ENCODE assay signal across 12 cellular contexts in genomic region chr3:178987745-178988144, GRCh38.
DNase-seq lines count a peak whose midpoint lies in the region; ATAC-seq and TF ChIP-seq lines count a peak whose summit lies in the region.
"Had no signal": no experiment of that assay in that cellular context is flagged by ENCODE, and none has a peak within 500 bp of the region (broad histone marks: within the 10 kb centered on the region; RNA-seq: fewer than 3 reads in every experiment).

No MANE protein-coding gene starts in this region.

- no peak overlapping the region for H2BK120ac ChIP-seq in mesendoderm (ENCODE audit: low read depth, low read length)

- H3K23ac ChIP-seq in mesendoderm (ENCODE audit: low read length) = no peak overlapping the region

- H3K4me3 ChIP-seq in HEK293 (ENCODE audit: low read depth, low read length) (no peak overlapping the region), adipocyte (ENCODE audit: low read length) (peak overlapping the region; percentile 24), mesendoderm (ENCODE audit: low read length) (peak overlapping the region; percentile 5), GM23338 (no peak overlapping the region)

- no peak overlapping the region for H3K9ac ChIP-seq in adipocyte (ENCODE audit: low read length)
- no peak overlapping the region for H3K9ac ChIP-seq in mesendoderm (ENCODE audit: low read length)

- H3K79me1 ChIP-seq in mesendoderm (ENCODE audit: low read length) = no peaks in the 10 kb centered on the region

- peaks cover 82% of the 10 kb centered on the region for H3K9me3 Mint-ChIP-seq in GM23338

- H4K8ac ChIP-seq in mesendoderm (ENCODE audit: low read depth, low read length) = no peak overlapping the region

- no peak for ATAC-seq in GM23338
- ATAC-seq: CD8-positive, alpha-beta T cell had no signal

- no peaks in the 10 kb centered on the region for H3K9me3 ChIP-seq in HEK293 (ENCODE audit: control insufficient read depth, insufficient read depth, low read depth, low read length)
- peaks cover 44% of the 10 kb centered on the region for H3K9me3 ChIP-seq in adipocyte (ENCODE audit: control insufficient read depth, low read length)

- no peaks in the 10 kb centered on the region for H3F3A ChIP-seq in GM23338 (replicated peaks; ENCODE audit: low read depth)

- no peaks in the 10 kb centered on the region for H4K20me1 ChIP-seq in GM23338 (replicated peaks; ENCODE audit: insufficient read depth)

- H3K79me2 ChIP-seq in mesendoderm (ENCODE audit: control insufficient read depth, insufficient read depth, low read length) (no peaks in the 10 kb centered on the region), GM23338 (replicated peaks; ENCODE audit: insufficient read depth) (no peaks in the 10 kb centered on the region)

- POLR2A ChIA-PET in HEK293 (lab: Yijun Ruan, JAX) = no interaction called here

- H3K4me3 Mint-ChIP-seq in GM23338 = no peak overlapping the region
- H3K4me3 Mint-ChIP-seq: CD14-positive monocyte; CD8-positive, alpha-beta T cell had no signal

- H2BK15ac ChIP-seq in mesendoderm (replicated peaks; ENCODE audit: low read depth) = no peak overlapping the region

- peaks cover 2% of the 10 kb centered on the region; the same call in 1 of the 2 replicates for H3K9me2 ChIP-seq in GM23338 (ENCODE audit: insufficient read depth)

- H3K18ac ChIP-seq in mesendoderm (ENCODE audit: low read length) = no peak overlapping the region

- no peaks in the 10 kb centered on the region for H3K4me1 ChIP-seq in HEK293 (ENCODE audit: control insufficient read depth, insufficient read depth, low read length)
- H3K4me1 ChIP-seq in adipocyte (ENCODE audit: control insufficient read depth, insufficient read depth, low read length) = no peaks in the 10 kb centered on the region
- H3K4me1 ChIP-seq in mesendoderm (ENCODE audit: control insufficient read depth, low read depth, low read length) = no peaks in the 10 kb centered on the region
- no peaks in the 10 kb centered on the region for H3K4me1 ChIP-seq in GM23338 (ENCODE audit: insufficient read depth)
- H3K4me1 ChIP-seq: Caco-2 had no signal

- H3K36me3 ChIP-seq in HEK293 (ENCODE audit: control insufficient read depth in 2 of 2, insufficient read depth in 1 of 2, low read length in 2 of 2) (no peaks in the 10 kb centered on the region), adipocyte (ENCODE audit: control insufficient read depth, insufficient read depth, low read length, severe bottlenecking) (peaks cover 11% of the 10 kb centered on the region), mesendoderm (ENCODE audit: control insufficient read depth, insufficient read depth, low read length) (no peaks in the 10 kb centered on the region), GM23338 (ENCODE audit: insufficient read depth) (peaks cover 8% of the 10 kb centered on the region; the same call in 1 of the 2 replicates)

- H3K27me3 ChIP-seq in adipocyte (replicated peaks; ENCODE audit: control insufficient read depth, insufficient read depth, low read length) = no peaks in the 10 kb centered on the region
- no peaks in the 10 kb centered on the region for H3K27me3 ChIP-seq in mesendoderm (ENCODE audit: insufficient read depth, low read length, poor library complexity)
- no peaks in the 10 kb centered on the region for H3K27me3 ChIP-seq in GM23338 (ENCODE audit: insufficient read depth)

- no peak overlapping the region for H3K27ac ChIP-seq in HEK293 (ENCODE audit: extremely low read depth, low read depth, low read length)
- no peak overlapping the region for H3K27ac ChIP-seq in mesendoderm (ENCODE audit: low read depth, low read length)
- no peak overlapping the region for H3K27ac ChIP-seq in GM23338 (ENCODE audit: low read depth)

- no peaks in the 10 kb centered on the region for H3K27me3 Mint-ChIP-seq in GM23338 (ENCODE audit: insufficient read depth, low read depth, poor library complexity)

- no CpG with 5 or more reads among the region's 1 CpG for WGBS in mesendoderm (ENCODE audit: extremely low coverage, insufficient coverage, low lambda C conversion rate)

- no peak overlapping the region for H3K4ac ChIP-seq in mesendoderm (ENCODE audit: low read depth, low read length)

- H2AK5ac ChIP-seq in mesendoderm (ENCODE audit: low read length) = no peak overlapping the region

- DNase-seq in adipocyte (ENCODE audit: low read depth) (no peak), mesendoderm (no peak), SW 1271 (lab: John Stamatoyannopoulos, UW) (no peak), GM23338 (ENCODE audit: low spot score) (no peak)
- no peak for DNase-seq in stimulated activated CD4-positive, alpha-beta T cell treated with anti-CD3 and anti-CD28 coated beads, Interleukin-12 subunit alpha, Interleukin-12 subunit beta, amount 100 ng/mL, for 4 hours
- DNase-seq: Caco-2; CD8-positive, alpha-beta T cell; DMS53; GF-D8; KBM-7 had no signal

- H2AFZ ChIP-seq in GM23338 = no peak overlapping the region

- no peak overlapping the region for H4K5ac ChIP-seq in mesendoderm (ENCODE audit: low read length)

- H3K4me1 Mint-ChIP-seq in GM23338 = no peaks in the 10 kb centered on the region
- H3K4me1 Mint-ChIP-seq: CD14-positive monocyte had no signal

- no peak overlapping the region for H2BK5ac ChIP-seq in mesendoderm (ENCODE audit: low read length)

- no peak overlapping the region for H3K56ac ChIP-seq in mesendoderm (ENCODE audit: low read length)

- no peak for TF ChIP-seq CTCF in HEK293 (tag by site-specific recombination; IDR thresholded peaks at IDR 0.05)
- TF ChIP-seq CTCF in GM23338 (conservative IDR thresholded peaks at IDR 0.05; ENCODE audit: low read depth in 2 of 2) = no peak

- H3K27ac Mint-ChIP-seq in GM23338 = no peak overlapping the region
- H3K27ac Mint-ChIP-seq: CD14-positive monocyte; CD8-positive, alpha-beta T cell had no signal

- H3K36me3 Mint-ChIP-seq in GM23338 (ENCODE audit: low read depth) = peaks cover 54% of the 10 kb centered on the region
- H3K36me3 Mint-ChIP-seq: CD14-positive monocyte had no signal

- H3K4me2 ChIP-seq in mesendoderm (ENCODE audit: low read length) (no peak overlapping the region), GM23338 (no peak overlapping the region)

- CTCF ChIA-PET in HEK293 (lab: Yijun Ruan, JAX) = no interaction called here

TF ChIP-seq in HEK293, 187 proteins besides CTCF, POLR2A, EP300 and RAD21 (continues in another document):
- TF ChIP-seq ZBTB17 (tag by site-specific recombination; IDR thresholded peaks at IDR 0.05) = no peak
- TF ChIP-seq ZNF548 (tag by site-specific recombination; IDR thresholded peaks at IDR 0.05) = no peak
- TF ChIP-seq ZBTB26 (tag by site-specific recombination; optimal IDR thresholded peaks at IDR 0.05) = no peak
- TF ChIP-seq ZBTB6 (tag by site-specific recombination; IDR thresholded peaks at IDR 0.05) = no peak
- no peak for TF ChIP-seq ZNF529 (tag by site-specific recombination; IDR thresholded peaks at IDR 0.05; ENCODE audit: insufficient replicate concordance)
- no peak for TF ChIP-seq ZNF311 (tag by site-specific recombination; IDR thresholded peaks at IDR 0.05; ENCODE audit: borderline replicate concordance)
- TF ChIP-seq WT1 (tag by site-specific recombination; IDR thresholded peaks at IDR 0.05) = no peak

TF ChIP-seq in GM23338, 12 proteins besides CTCF, POLR2A, EP300 and RAD21 (continues in another document):
- TF ChIP-seq POLR2AphosphoS5 (IDR thresholded peaks at IDR 0.05; ENCODE audit: low read depth) = no peak
- TF ChIP-seq ZNF114 (CRISPR knock-in tag; IDR thresholded peaks at IDR 0.05) = no peak
- no peak for TF ChIP-seq NANOG (IDR thresholded peaks at IDR 0.05; ENCODE audit: borderline replicate concordance)
- no peak for TF ChIP-seq STAT1 (IDR thresholded peaks at IDR 0.05; ENCODE audit: unreplicated experiment)
- TF ChIP-seq CREB1 (CRISPR knock-in tag; IDR thresholded peaks at IDR 0.05; ENCODE audit: low read depth) = no peak
- TF ChIP-seq JUNB (IDR thresholded peaks at IDR 0.05; ENCODE audit: unreplicated experiment) = no peak
- TF ChIP-seq ETS1 (IDR thresholded peaks at IDR 0.05) = no peak

Comparison
In these comparisons a context has a peak if more than half of its experiments do, and no peak if none do; other contexts are left out.
1. H3K4me3 ChIP-seq: peak in adipocyte (single experiment) and mesendoderm (single experiment); none in HEK293 (single experiment) and GM23338 (single experiment).